ENCODE assay signal across 1 cellular context in the genomic region with DNA sequence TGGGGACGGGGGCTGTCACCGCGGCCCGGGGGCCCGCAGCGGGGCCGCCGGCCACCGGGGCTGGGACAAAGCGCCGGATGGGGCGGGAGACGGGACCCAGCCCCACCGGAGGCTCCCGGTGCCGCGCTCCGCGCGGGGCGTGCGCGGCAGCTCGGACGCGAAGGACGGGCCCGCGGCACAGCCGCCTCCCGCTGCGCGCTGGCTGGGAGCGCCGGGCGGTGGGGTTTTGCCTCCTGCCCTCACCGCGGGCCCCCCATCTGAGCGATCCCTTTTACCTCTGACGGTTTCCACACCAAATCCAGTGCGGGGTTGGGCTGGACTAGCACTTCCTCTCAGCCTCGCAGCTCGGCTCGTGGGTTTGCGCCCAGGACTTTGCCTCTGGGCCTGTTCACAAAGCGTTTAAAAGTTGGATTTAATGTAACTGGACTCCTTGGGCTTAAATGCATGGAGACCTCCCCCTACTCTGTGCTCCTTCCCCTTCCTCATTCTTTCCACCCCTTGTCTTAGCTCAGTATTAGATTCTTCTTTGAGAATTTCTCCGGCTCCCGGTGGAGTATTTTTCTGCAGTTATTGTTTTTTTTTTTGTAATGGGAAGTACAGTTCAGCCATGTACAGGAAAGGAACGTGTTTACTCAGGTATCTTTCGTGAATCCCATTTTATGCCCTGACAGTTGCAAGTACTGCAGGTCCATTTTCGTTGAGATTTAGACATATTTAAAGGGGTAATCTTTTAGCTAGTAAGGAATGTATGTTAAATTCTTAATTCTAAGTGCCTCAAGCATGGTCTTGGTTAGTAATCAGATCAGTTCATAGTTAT.
TF ChIP-seq lines count a peak whose summit lies in the region.

No MANE protein-coding gene starts in this region.

TF ChIP-seq in HEK293, 187 proteins besides CTCF, POLR2A, EP300 and RAD21 (continued from another document and continues in another):
- TF ChIP-seq, protein P1, sequence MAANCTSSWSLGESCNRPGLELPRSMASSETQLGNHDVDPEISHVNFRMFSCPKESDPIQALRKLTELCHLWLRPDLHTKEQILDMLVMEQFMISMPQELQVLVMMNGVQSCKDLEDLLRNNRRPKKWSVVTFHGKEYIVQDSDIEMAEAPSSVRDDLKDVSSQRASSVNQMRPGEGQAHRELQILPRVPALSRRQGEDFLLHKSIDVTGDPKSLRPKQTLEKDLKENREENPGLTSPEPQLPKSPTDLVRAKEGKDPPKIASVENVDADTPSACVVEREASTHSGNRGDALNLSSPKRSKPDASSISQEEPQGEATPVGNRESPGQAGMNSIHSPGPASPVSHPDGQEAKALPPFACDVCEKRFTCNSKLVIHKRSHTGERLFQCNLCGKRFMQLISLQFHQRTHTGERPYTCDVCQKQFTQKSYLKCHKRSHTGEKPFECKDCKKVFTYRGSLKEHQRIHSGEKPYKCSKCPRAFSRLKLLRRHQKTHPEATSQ (tag by site-specific recombination; IDR thresholded peaks at IDR 0.05): no peak
- TF ChIP-seq HOXC10 (CRISPR knock-in tag; IDR thresholded peaks at IDR 0.05) (no peak), ZXDB (tag by site-specific recombination; IDR thresholded peaks at IDR 0.05) (no peak), ZNF16 (tag by site-specific recombination; IDR thresholded peaks at IDR 0.05; ENCODE audit: low read depth) (no peak), OVOL3 (tag by site-specific recombination; IDR thresholded peaks at IDR 0.05) (no peak), ZNF664 (tag by site-specific recombination; IDR thresholded peaks at IDR 0.05) (no peak), ZNF335 (tag by site-specific recombination; conservative IDR thresholded peaks at IDR 0.05) (peak; percentile 51), GLIS2 (tag by site-specific recombination; IDR thresholded peaks at IDR 0.05) (peak; percentile 85), ZNF560 (tag by site-specific recombination; IDR thresholded peaks at IDR 0.05; ENCODE audit: borderline replicate concordance) (no peak), BCL11A (tag by site-specific recombination; IDR thresholded peaks at IDR 0.05; ENCODE audit: low read depth) (no peak), ZFP69B (tag by site-specific recombination; IDR thresholded peaks at IDR 0.05) (0 out of 2 replicates have a peak, but pooled peaks have one; percentile 10), REPIN1 (tag by site-specific recombination; IDR thresholded peaks at IDR 0.05; ENCODE audit: low read depth) (no peak), KLF10 (tag by site-specific recombination; IDR thresholded peaks at IDR 0.05) (0 out of 2 replicates have a peak, but pooled peaks have one; percentile 12), ZNF248 (tag by site-specific recombination; IDR thresholded peaks at IDR 0.05) (no peak), ZNF19 (tag by site-specific recombination; IDR thresholded peaks at IDR 0.05; ENCODE audit: low read depth) (no peak), ZNF571 (tag by site-specific recombination; IDR thresholded peaks at IDR 0.05) (no peak), ZEB2 (tag by site-specific recombination; IDR thresholded peaks at IDR 0.05) (0 out of 2 replicates have a peak, but pooled peaks have one; percentile 29), ZBTB17 (tag by site-specific recombination; IDR thresholded peaks at IDR 0.05) (peak; percentile 59), PRDM1 (tag by site-specific recombination; IDR thresholded peaks at IDR 0.05) (no peak), ZNF701 (tag by site-specific recombination; IDR thresholded peaks at IDR 0.05) (no peak), ZNF548 (tag by site-specific recombination; IDR thresholded peaks at IDR 0.05) (no peak), ZFP41 (tag by site-specific recombination; IDR thresholded peaks at IDR 0.05; ENCODE audit: borderline replicate concordance) (no peak), ZNF426 (tag by site-specific recombination; IDR thresholded peaks at IDR 0.05) (no peak), ZNF23 (tag by site-specific recombination; IDR thresholded peaks at IDR 0.05; ENCODE audit: borderline replicate concordance) (no peak), ZBTB8A (tag by site-specific recombination; IDR thresholded peaks at IDR 0.05) (no peak), ZNF423 (tag by site-specific recombination; IDR thresholded peaks at IDR 0.05) (no peak), KLF9 (tag by site-specific recombination; IDR thresholded peaks at IDR 0.05; ENCODE audit: low read depth) (no peak; the same call in 1 of the 2 replicates), ZNF610 (tag by site-specific recombination; IDR thresholded peaks at IDR 0.05; ENCODE audit: borderline replicate concordance) (no peak), IKZF3 (tag by site-specific recombination; IDR thresholded peaks at IDR 0.05) (no peak), ZNF221 (tag by site-specific recombination; IDR thresholded peaks at IDR 0.05; ENCODE audit: borderline replicate concordance) (no peak), ZNF624 (tag by site-specific recombination; IDR thresholded peaks at IDR 0.05) (no peak), ZNF416 (tag by site-specific recombination; IDR thresholded peaks at IDR 0.05) (no peak), EGR2 (tag by site-specific recombination; IDR thresholded peaks at IDR 0.05; ENCODE audit: low read depth) (no peak), ZFHX2 (tag by site-specific recombination; conservative IDR thresholded peaks at IDR 0.05) (no peak), ZNF670 (tag by site-specific recombination; IDR thresholded peaks at IDR 0.05; ENCODE audit: low read depth) (no peak), ZNF658 (tag by site-specific recombination; IDR thresholded peaks at IDR 0.05) (no peak)
- TF ChIP-seq, protein P2, sequence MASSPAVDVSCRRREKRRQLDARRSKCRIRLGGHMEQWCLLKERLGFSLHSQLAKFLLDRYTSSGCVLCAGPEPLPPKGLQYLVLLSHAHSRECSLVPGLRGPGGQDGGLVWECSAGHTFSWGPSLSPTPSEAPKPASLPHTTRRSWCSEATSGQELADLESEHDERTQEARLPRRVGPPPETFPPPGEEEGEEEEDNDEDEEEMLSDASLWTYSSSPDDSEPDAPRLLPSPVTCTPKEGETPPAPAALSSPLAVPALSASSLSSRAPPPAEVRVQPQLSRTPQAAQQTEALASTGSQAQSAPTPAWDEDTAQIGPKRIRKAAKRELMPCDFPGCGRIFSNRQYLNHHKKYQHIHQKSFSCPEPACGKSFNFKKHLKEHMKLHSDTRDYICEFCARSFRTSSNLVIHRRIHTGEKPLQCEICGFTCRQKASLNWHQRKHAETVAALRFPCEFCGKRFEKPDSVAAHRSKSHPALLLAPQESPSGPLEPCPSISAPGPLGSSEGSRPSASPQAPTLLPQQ (tag by site-specific recombination; IDR thresholded peaks at IDR 0.05): no peak
- TF ChIP-seq, protein P3, sequence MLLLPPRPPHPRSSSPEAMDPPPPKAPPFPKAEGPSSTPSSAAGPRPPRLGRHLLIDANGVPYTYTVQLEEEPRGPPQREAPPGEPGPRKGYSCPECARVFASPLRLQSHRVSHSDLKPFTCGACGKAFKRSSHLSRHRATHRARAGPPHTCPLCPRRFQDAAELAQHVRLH (tag by site-specific recombination; IDR thresholded peaks at IDR 0.05): no peak
- TF ChIP-seq, protein P4, sequence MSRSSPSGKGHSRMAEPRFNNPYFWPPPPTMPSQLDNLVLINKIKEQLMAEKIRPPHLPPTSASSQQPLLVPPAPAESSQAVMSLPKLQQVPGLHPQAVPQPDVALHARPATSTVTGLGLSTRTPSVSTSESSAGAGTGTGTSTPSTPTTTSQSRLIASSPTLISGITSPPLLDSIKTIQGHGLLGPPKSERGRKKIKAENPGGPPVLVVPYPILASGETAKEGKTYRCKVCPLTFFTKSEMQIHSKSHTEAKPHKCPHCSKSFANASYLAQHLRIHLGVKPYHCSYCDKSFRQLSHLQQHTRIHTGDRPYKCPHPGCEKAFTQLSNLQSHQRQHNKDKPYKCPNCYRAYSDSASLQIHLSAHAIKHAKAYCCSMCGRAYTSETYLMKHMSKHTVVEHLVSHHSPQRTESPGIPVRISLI (tag by site-specific recombination; IDR thresholded peaks at IDR 0.05): 0 out of 2 replicates have a peak, but pooled peaks have one; percentile 53
- TF ChIP-seq, protein P5, sequence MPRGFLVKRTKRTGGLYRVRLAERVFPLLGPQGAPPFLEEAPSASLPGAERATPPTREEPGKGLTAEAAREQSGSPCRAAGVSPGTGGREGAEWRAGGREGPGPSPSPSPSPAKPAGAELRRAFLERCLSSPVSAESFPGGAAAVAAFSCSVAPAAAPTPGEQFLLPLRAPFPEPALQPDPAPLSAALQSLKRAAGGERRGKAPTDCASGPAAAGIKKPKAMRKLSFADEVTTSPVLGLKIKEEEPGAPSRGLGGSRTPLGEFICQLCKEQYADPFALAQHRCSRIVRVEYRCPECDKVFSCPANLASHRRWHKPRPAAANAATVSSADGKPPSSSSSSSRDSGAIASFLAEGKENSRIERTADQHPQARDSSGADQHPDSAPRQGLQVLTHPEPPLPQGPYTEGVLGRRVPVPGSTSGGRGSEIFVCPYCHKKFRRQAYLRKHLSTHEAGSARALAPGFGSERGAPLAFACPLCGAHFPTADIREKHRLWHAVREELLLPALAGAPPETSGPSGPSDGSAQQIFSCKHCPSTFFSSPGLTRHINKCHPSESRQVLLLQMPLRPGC (tag by site-specific recombination; IDR thresholded peaks at IDR 0.05): no peak
- TF ChIP-seq, protein P6, sequence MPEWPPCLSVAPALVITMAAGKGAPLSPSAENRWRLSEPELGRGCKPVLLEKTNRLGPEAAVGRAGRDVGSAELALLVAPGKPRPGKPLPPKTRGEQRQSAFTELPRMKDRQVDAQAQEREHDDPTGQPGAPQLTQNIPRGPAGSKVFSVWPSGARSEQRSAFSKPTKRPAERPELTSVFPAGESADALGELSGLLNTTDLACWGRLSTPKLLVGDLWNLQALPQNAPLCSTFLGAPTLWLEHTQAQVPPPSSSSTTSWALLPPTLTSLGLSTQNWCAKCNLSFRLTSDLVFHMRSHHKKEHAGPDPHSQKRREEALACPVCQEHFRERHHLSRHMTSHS (tag by site-specific recombination; IDR thresholded peaks at IDR 0.05): no peak
- TF ChIP-seq, protein P7, sequence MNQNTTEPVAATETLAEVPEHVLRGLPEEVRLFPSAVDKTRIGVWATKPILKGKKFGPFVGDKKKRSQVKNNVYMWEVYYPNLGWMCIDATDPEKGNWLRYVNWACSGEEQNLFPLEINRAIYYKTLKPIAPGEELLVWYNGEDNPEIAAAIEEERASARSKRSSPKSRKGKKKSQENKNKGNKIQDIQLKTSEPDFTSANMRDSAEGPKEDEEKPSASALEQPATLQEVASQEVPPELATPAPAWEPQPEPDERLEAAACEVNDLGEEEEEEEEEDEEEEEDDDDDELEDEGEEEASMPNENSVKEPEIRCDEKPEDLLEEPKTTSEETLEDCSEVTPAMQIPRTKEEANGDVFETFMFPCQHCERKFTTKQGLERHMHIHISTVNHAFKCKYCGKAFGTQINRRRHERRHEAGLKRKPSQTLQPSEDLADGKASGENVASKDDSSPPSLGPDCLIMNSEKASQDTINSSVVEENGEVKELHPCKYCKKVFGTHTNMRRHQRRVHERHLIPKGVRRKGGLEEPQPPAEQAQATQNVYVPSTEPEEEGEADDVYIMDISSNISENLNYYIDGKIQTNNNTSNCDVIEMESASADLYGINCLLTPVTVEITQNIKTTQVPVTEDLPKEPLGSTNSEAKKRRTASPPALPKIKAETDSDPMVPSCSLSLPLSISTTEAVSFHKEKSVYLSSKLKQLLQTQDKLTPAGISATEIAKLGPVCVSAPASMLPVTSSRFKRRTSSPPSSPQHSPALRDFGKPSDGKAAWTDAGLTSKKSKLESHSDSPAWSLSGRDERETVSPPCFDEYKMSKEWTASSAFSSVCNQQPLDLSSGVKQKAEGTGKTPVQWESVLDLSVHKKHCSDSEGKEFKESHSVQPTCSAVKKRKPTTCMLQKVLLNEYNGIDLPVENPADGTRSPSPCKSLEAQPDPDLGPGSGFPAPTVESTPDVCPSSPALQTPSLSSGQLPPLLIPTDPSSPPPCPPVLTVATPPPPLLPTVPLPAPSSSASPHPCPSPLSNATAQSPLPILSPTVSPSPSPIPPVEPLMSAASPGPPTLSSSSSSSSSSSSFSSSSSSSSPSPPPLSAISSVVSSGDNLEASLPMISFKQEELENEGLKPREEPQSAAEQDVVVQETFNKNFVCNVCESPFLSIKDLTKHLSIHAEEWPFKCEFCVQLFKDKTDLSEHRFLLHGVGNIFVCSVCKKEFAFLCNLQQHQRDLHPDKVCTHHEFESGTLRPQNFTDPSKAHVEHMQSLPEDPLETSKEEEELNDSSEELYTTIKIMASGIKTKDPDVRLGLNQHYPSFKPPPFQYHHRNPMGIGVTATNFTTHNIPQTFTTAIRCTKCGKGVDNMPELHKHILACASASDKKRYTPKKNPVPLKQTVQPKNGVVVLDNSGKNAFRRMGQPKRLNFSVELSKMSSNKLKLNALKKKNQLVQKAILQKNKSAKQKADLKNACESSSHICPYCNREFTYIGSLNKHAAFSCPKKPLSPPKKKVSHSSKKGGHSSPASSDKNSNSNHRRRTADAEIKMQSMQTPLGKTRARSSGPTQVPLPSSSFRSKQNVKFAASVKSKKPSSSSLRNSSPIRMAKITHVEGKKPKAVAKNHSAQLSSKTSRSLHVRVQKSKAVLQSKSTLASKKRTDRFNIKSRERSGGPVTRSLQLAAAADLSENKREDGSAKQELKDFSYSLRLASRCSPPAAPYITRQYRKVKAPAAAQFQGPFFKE (tag by site-specific recombination; IDR thresholded peaks at IDR 0.05; ENCODE audit: borderline replicate concordance): no peak
- TF ChIP-seq, protein P8, sequence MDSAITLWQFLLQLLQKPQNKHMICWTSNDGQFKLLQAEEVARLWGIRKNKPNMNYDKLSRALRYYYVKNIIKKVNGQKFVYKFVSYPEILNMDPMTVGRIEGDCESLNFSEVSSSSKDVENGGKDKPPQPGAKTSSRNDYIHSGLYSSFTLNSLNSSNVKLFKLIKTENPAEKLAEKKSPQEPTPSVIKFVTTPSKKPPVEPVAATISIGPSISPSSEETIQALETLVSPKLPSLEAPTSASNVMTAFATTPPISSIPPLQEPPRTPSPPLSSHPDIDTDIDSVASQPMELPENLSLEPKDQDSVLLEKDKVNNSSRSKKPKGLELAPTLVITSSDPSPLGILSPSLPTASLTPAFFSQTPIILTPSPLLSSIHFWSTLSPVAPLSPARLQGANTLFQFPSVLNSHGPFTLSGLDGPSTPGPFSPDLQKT (IDR thresholded peaks at IDR 0.05; ENCODE audit: borderline replicate concordance, low read depth, low read length): no peak
- TF ChIP-seq, protein P9, sequence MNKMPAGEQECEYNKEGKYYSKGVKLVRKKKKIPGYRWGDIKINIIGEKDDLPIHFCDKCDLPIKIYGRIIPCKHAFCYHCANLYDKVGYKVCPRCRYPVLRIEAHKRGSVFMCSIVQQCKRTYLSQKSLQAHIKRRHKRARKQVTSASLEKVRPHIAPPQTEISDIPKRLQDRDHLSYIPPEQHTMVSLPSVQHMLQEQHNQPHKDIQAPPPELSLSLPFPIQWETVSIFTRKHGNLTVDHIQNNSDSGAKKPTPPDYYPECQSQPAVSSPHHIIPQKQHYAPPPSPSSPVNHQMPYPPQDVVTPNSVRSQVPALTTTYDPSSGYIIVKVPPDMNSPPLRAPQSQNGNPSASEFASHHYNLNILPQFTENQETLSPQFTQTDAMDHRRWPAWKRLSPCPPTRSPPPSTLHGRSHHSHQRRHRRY (tag by site-specific recombination; IDR thresholded peaks at IDR 0.05): no peak
- TF ChIP-seq, protein P10, sequence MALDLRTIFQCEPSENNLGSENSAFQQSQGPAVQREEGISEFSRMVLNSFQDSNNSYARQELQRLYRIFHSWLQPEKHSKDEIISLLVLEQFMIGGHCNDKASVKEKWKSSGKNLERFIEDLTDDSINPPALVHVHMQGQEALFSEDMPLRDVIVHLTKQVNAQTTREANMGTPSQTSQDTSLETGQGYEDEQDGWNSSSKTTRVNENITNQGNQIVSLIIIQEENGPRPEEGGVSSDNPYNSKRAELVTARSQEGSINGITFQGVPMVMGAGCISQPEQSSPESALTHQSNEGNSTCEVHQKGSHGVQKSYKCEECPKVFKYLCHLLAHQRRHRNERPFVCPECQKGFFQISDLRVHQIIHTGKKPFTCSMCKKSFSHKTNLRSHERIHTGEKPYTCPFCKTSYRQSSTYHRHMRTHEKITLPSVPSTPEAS (tag by site-specific recombination; IDR thresholded peaks at IDR 0.05): no peak
